9 cellular contexts compared by ENCODE assay signal in genomic region chr2:98476192-98476868, GRCh38. TPM values are rescaled to one million over a fixed set of nuclear protein-coding genes. Genes with fewer than 3 reads are reported as not detected.
DNase-seq lines count a peak whose midpoint lies in the region; ATAC-seq and TF ChIP-seq lines count a peak whose summit lies in the region.
"Had no signal": no experiment of that assay in that cellular context is flagged by ENCODE, and none has a peak within 500 bp of the region (broad histone marks: within the 10 kb centered on the region; RNA-seq: fewer than 3 reads in every experiment).

No MANE protein-coding gene starts in this region.

- H2AFZ ChIP-seq in smooth muscle cell (ENCODE audit: low read depth), result no peak overlapping the region

- H3K4me3 Mint-ChIP-seq in T-helper 1 cell treated with Interleukin-12 subunit alpha and Interleukin-12 subunit beta and Interleukin-4 antibody, amounts not matched to agents 30 μg/mL and 1 μg/mL, for 36 hours, result no peak overlapping the region
- no peak overlapping the region for H3K4me3 Mint-ChIP-seq in activated CD8-positive, alpha-beta T cell treated with anti-CD3 and anti-CD28 coated beads for 36 hours

- H3K9me3 ChIP-seq in smooth muscle cell (replicated peaks; ENCODE audit: low read depth), result no peaks in the 10 kb centered on the region

- DNase-seq in T-helper 1 cell (no peak), retinal pigment epithelial cell (ENCODE audit: low read depth) (peak; percentile 46), cardiac septum (ENCODE audit: low spot score) (no peak), smooth muscle cell (lab: John Stamatoyannopoulos, UW; ENCODE audit: unreplicated experiment) (no peak)
- no peak for DNase-seq in activated CD8-positive, alpha-beta T cell treated with anti-CD3 and anti-CD28 coated beads for 36 hours
- DNase-seq: AML-193 had no signal

- H3K4me2 ChIP-seq in smooth muscle cell, result no peak overlapping the region

- no peak for TF ChIP-seq CTCF in activated CD8-positive, alpha-beta T cell treated with anti-CD3 and anti-CD28 coated beads for 36 hours (IDR thresholded peaks at IDR 0.05)
- no peak for TF ChIP-seq CTCF in retinal pigment epithelial cell (conservative IDR thresholded peaks at IDR 0.05; ENCODE audit: low read depth, low read length)
- no peak for TF ChIP-seq CTCF in smooth muscle cell (IDR thresholded peaks at IDR 0.05; ENCODE audit: borderline replicate concordance, insufficient read depth, poor library complexity, severe bottlenecking)

- H3K79me2 ChIP-seq in smooth muscle cell (ENCODE audit: low read depth), result peaks cover 26% of the 10 kb centered on the region

- peaks cover 14% of the 10 kb centered on the region for H3K36me3 Mint-ChIP-seq in T-helper 1 cell treated with Interleukin-12 subunit alpha and Interleukin-12 subunit beta and Interleukin-4 antibody, amounts not matched to agents 30 μg/mL and 1 μg/mL, for 36 hours (ENCODE audit: low read depth)
- peaks cover 6% of the 10 kb centered on the region for H3K36me3 Mint-ChIP-seq in activated CD8-positive, alpha-beta T cell treated with anti-CD3 and anti-CD28 coated beads for 36 hours (ENCODE audit: low read depth)

- no peaks in the 10 kb centered on the region for H3K27me3 ChIP-seq in smooth muscle cell (ENCODE audit: low read depth)

- CTCF ChIA-PET in activated CD8-positive, alpha-beta T cell treated with anti-CD3 and anti-CD28 coated beads for 36 hours (lab: Charles Lee), result interaction anchor here (1.0 to 3.8 kb wide), 4 partner anchors 12 to 30 kb away, joined by 3 to 20 read pairs (median 6); no protein-coding TSS in a partner anchor

- H3K27me3 Mint-ChIP-seq in T-helper 1 cell treated with Interleukin-12 subunit alpha and Interleukin-12 subunit beta and Interleukin-4 antibody, amounts not matched to agents 30 μg/mL and 1 μg/mL, for 36 hours (ENCODE audit: low read depth), result no peaks in the 10 kb centered on the region
- H3K27me3 Mint-ChIP-seq in activated CD8-positive, alpha-beta T cell treated with anti-CD3 and anti-CD28 coated beads for 36 hours, result no peaks in the 10 kb centered on the region

- H3K4me1 Mint-ChIP-seq in T-helper 1 cell treated with Interleukin-12 subunit alpha and Interleukin-12 subunit beta and Interleukin-4 antibody, amounts not matched to agents 30 μg/mL and 1 μg/mL, for 36 hours (ENCODE audit: low read depth), result peaks cover 92% of the 10 kb centered on the region
- H3K4me1 Mint-ChIP-seq in activated CD8-positive, alpha-beta T cell treated with anti-CD3 and anti-CD28 coated beads for 36 hours (ENCODE audit: low read depth), result peaks cover 100% of the 10 kb centered on the region

- peak; percentile 30 for ATAC-seq in HG03108 (IDR thresholded peaks at IDR 0.05; ENCODE audit: unreplicated experiment)
- no peak for ATAC-seq in activated CD8-positive, alpha-beta T cell treated with anti-CD3 and anti-CD28 coated beads for 36 hours
- no peak for ATAC-seq in GM21576 (IDR thresholded peaks at IDR 0.05; ENCODE audit: unreplicated experiment)

- no peaks in the 10 kb centered on the region for H3K9me3 Mint-ChIP-seq in T-helper 1 cell treated with Interleukin-12 subunit alpha and Interleukin-12 subunit beta and Interleukin-4 antibody, amounts not matched to agents 30 μg/mL and 1 μg/mL, for 36 hours
- no peaks in the 10 kb centered on the region for H3K9me3 Mint-ChIP-seq in activated CD8-positive, alpha-beta T cell treated with anti-CD3 and anti-CD28 coated beads for 36 hours

- no peak overlapping the region for H3K27ac ChIP-seq in smooth muscle cell (ENCODE audit: low read depth)

- POLR2A ChIA-PET in activated CD8-positive, alpha-beta T cell treated with anti-CD3 and anti-CD28 coated beads for 36 hours (lab: Charles Lee), result interaction anchor here (1.1 kb wide), 1 partner anchor 11 kb away, joined by 3 read pairs; no protein-coding TSS in a partner anchor

- 91% methylated on average over 9 of the region's 9 CpGs for WGBS in smooth muscle cell (ENCODE audit: low lambda C conversion rate)

- no peak overlapping the region for H3K9ac ChIP-seq in smooth muscle cell (ENCODE audit: low read depth)

- peak overlapping the region; percentile 68 for H3K27ac Mint-ChIP-seq in T-helper 1 cell treated with Interleukin-12 subunit alpha and Interleukin-12 subunit beta and Interleukin-4 antibody, amounts not matched to agents 30 μg/mL and 1 μg/mL, for 36 hours
- H3K27ac Mint-ChIP-seq in activated CD8-positive, alpha-beta T cell treated with anti-CD3 and anti-CD28 coated beads for 36 hours, result peak overlapping the region; percentile 91

- no peaks in the 10 kb centered on the region for H3F3A ChIP-seq in smooth muscle cell (ENCODE audit: low read depth)

- intact Hi-C loops in activated CD8-positive, alpha-beta T cell treated with anti-CD3 and anti-CD28 coated beads for 36 hours (cut with micrococcal nuclease), result no loop called here
- intact Hi-C loops in cardiac septum (cut with DNase I), result no loop called here

- H3K36me3 ChIP-seq in smooth muscle cell (ENCODE audit: low read depth), result no peaks in the 10 kb centered on the region

- no peak overlapping the region for H3K4me3 ChIP-seq in retinal pigment epithelial cell (ENCODE audit: low read length)
- H3K4me3 ChIP-seq in smooth muscle cell, result no peak overlapping the region

- peaks cover 97% of the 10 kb centered on the region for H4K20me1 ChIP-seq in smooth muscle cell (ENCODE audit: low read depth)

- H3K4me1 ChIP-seq in smooth muscle cell (ENCODE audit: low read depth), result peaks cover 3% of the 10 kb centered on the region

RNA-seq across cellular contexts. Expression of gene INPP4A, which starts 31.7 kb away (rescaled TPM):
- total RNA-seq in activated CD8-positive, alpha-beta T cell treated with anti-CD3 and anti-CD28 coated beads for 36 hours, result 10 to 100 TPM; 46.7 to 46.9 TPM
- total RNA-seq in cardiac septum (19.9 TPM), smooth muscle cell (11.7 and 17.3 TPM in 2 replicates)
- polyA plus RNA-seq in smooth muscle cell, result 10.1 and 11.3 TPM in 2 replicates
